Comparison of ENCODE assay signal across 10 cellular contexts in genomic region chr21:16695074-16695473, GRCh38.
"Had no signal": no experiment of that assay in that cellular context is flagged by ENCODE, and none has a peak within 500 bp of the region (broad histone marks: within the 10 kb centered on the region; RNA-seq: fewer than 3 reads in every experiment).

No MANE protein-coding gene starts in this region.

- H3K27ac ChIP-seq: GM23248 had no signal

- H3K4me3 ChIP-seq: GM23248, GM23338, HAP-1 had no signal

- H3K4me2 ChIP-seq: GM23338 had no signal

- H3K27ac Mint-ChIP-seq: GM23338, HFFc6 had no signal

- H3K4me1 Mint-ChIP-seq: GM23338 had no signal

- H3K36me3 ChIP-seq: HAP-1 had no signal

- H3K9me3 ChIP-seq: HAP-1 had no signal

- ATAC-seq: GM23338, HCT116 had no signal

- FAIRE-seq: H1, H54 had no signal

- H3K4me3 Mint-ChIP-seq: GM23338, HFFc6 had no signal

- H3K4me1 ChIP-seq: HAP-1 had no signal

- H3K9me3 Mint-ChIP-seq: HFFc6 had no signal

- DNase-seq: GM23248, GOT3, H7, HCEC 1CT, HFFc6 had no signal

- H3K9ac ChIP-seq: GM23248 had no signal

- H2AFZ ChIP-seq: GM23248, GM23338 had no signal
